28 cellular contexts compared by ENCODE assay signal in genomic region chr1:208148380-208148779, GRCh38.
"Had no signal": no experiment of that assay in that cellular context is flagged by ENCODE, and none has a peak within 500 bp of the region (broad histone marks: within the 10 kb centered on the region; RNA-seq: fewer than 3 reads in every experiment).

No MANE protein-coding gene starts in this region.

- DNase-seq: colonic mucosa; cortex of kidney; dermis blood vessel endothelial cell; dorsolateral prefrontal cortex; effector CD4-positive, alpha-beta T cell; effector CD8-positive, alpha-beta T cell; effector memory CD4-positive, alpha-beta T cell; effector memory CD8-positive, alpha-beta T cell; endodermal cell; erythroblast; esophagus squamous epithelium; foreskin fibroblast; foreskin keratinocyte; foreskin melanocyte; gastrocnemius medialis; glutamatergic neuron; head of caudate nucleus; heart left ventricle; heart right ventricle had no signal

- H3K4me3 ChIP-seq: colonic mucosa, coronary artery, dorsolateral prefrontal cortex, esophagus muscularis mucosa, esophagus squamous epithelium, gastrocnemius medialis, gastroesophageal sphincter, heart left ventricle, heart right ventricle had no signal

- H3K36me3 ChIP-seq: colonic mucosa, gastrocnemius medialis, gastroesophageal sphincter, heart left ventricle, heart right ventricle had no signal

- FAIRE-seq: colon, endometrium, endothelial cell of umbilical vein, frontal cortex had no signal

- H3K4me1 ChIP-seq: foreskin keratinocyte had no signal

- ATAC-seq: effector memory CD8-positive, alpha-beta T cell; esophagus mucosa; foreskin keratinocyte; gastrocnemius medialis; gastroesophageal sphincter; heart left ventricle; heart right ventricle had no signal

- H3K9me3 ChIP-seq: colonic mucosa, esophagus muscularis mucosa, esophagus squamous epithelium, gastrocnemius medialis, gastroesophageal sphincter, heart left ventricle, heart right ventricle had no signal

- H3K27me3 ChIP-seq: colonic mucosa, dorsolateral prefrontal cortex, esophagus muscularis mucosa, esophagus squamous epithelium, foreskin keratinocyte, gastrocnemius medialis, gastroesophageal sphincter, heart left ventricle, heart right ventricle had no signal

- H3K27ac ChIP-seq: colonic mucosa, coronary artery, dorsolateral prefrontal cortex, epithelial cell of prostate, esophagus muscularis mucosa, esophagus squamous epithelium, foreskin keratinocyte, gastrocnemius medialis, gastroesophageal sphincter, heart left ventricle, heart right ventricle had no signal
